41 cellular contexts compared by ENCODE assay signal in genomic region chr1:58465176-58465575, GRCh38.
"Had no signal": no experiment of that assay in that cellular context is flagged by ENCODE, and none has a peak within 500 bp of the region (broad histone marks: within the 10 kb centered on the region; RNA-seq: fewer than 3 reads in every experiment).

No MANE protein-coding gene starts in this region.

- FAIRE-seq: astrocyte, bronchial epithelial cell had no signal

- H3K4me3 Mint-ChIP-seq: activated naive CD4-positive, alpha-beta T cell treated with anti-CD3 and anti-CD28 coated beads for 36 hours; activated naive CD4-positive, alpha-beta T cell treated with anti-CD3 and anti-CD28 coated beads, Interleukin-2, amount 10 ng/mL, durations not matched to agents 7 days and 5 days; activated naive CD4-positive, alpha-beta T cell treated with anti-CD3 and anti-CD28 coated beads, Interleukin-2, amount 50 U/mL, for 24 hours; activated naive CD8-positive, alpha-beta T cell; activated naive CD8-positive, alpha-beta T cell treated with anti-CD3 and anti-CD28 coated beads for 36 hours; activated naive CD8-positive, alpha-beta T cell treated with anti-CD3 and anti-CD28 coated beads, Interleukin-2, amount 10 ng/mL, durations not matched to agents 7 days and 5 days; activated naive CD8-positive, alpha-beta T cell treated with anti-CD3 and anti-CD28 coated beads, Interleukin-2, amount 50 U/mL, for 24 hours; activated T-cell treated with anti-CD3 and anti-CD28 coated beads, Interleukin-2, amount 50 U/mL, for 24 hours; activated T-cell treated with anti-CD3 and anti-CD28 coated beads, Interleukin-2, amount 50 U/mL, for 4 hours; activated T-cell treated with anti-CD3 and anti-CD28 coated beads, Interleukin-2, amount 50 U/mL, for 72 hours; activated T-helper 1 cell treated with anti-CD3 and anti-CD28 coated beads, Interleukin-12 subunit alpha, Interleukin-12 subunit beta, Interleukin-2, Interleukin-4 antibody, amounts not matched to agents 30 ng/mL and 10 ng/mL and 1 ng/mL, durations not matched to agents 14 hours and 24 hours and 36 hours; activated T-helper 17 cell treated with anti-CD3 and anti-CD28 coated beads, Interleukin-2, amount 50 U/mL, for 72 hours; brain; central memory CD8-positive, alpha-beta T cell had no signal

- H3K4me3 ChIP-seq: adrenal gland, ascending aorta, body of pancreas, breast epithelium, cardiac muscle cell had no signal

- H3K27ac Mint-ChIP-seq: activated naive CD4-positive, alpha-beta T cell treated with anti-CD3 and anti-CD28 coated beads for 36 hours; activated naive CD4-positive, alpha-beta T cell treated with anti-CD3 and anti-CD28 coated beads, Interleukin-2, amount 10 ng/mL, durations not matched to agents 7 days and 5 days; activated naive CD4-positive, alpha-beta T cell treated with anti-CD3 and anti-CD28 coated beads, Interleukin-2, amount 50 U/mL, for 24 hours; activated naive CD4-positive, alpha-beta T cell treated with anti-CD3 and anti-CD28 coated beads, Interleukin-2, amount 50 U/mL, for 72 hours; activated naive CD8-positive, alpha-beta T cell; activated naive CD8-positive, alpha-beta T cell treated with anti-CD3 and anti-CD28 coated beads for 36 hours; activated naive CD8-positive, alpha-beta T cell treated with anti-CD3 and anti-CD28 coated beads, Interleukin-2, amount 10 ng/mL, durations not matched to agents 7 days and 5 days; activated naive CD8-positive, alpha-beta T cell treated with anti-CD3 and anti-CD28 coated beads, Interleukin-2, amount 50 U/mL, for 24 hours; activated T-cell treated with anti-CD3 and anti-CD28 coated beads, Interleukin-2, amount 50 U/mL, for 24 hours; activated T-cell treated with anti-CD3 and anti-CD28 coated beads, Interleukin-2, amount 50 U/mL, for 72 hours; activated T-helper 1 cell treated with anti-CD3 and anti-CD28 coated beads, Interleukin-12 subunit alpha, Interleukin-12 subunit beta, Interleukin-2, Interleukin-4 antibody, amounts not matched to agents 30 ng/mL and 10 ng/mL and 1 ng/mL, durations not matched to agents 14 hours and 24 hours and 36 hours; activated T-helper 17 cell treated with anti-CD3 and anti-CD28 coated beads, Interleukin-2, amount 50 U/mL, for 72 hours; activated T-helper 2 cell treated with anti-CD3 and anti-CD28 coated beads, Interferon-gamma antibody, Interleukin-2, Interleukin-4, amounts not matched to agents 10 μg/mL and 5 μg/mL and 100 μg/mL, durations not matched to agents 14 hours and 24 hours and 36 hours; brain had no signal

- H3K27ac ChIP-seq: adrenal gland, ascending aorta, body of pancreas, brain microvascular endothelial cell, breast epithelium, cardiac muscle cell had no signal

- ATAC-seq: activated naive CD4-positive, alpha-beta T cell treated with anti-CD3 and anti-CD28 coated beads, Interleukin-2, amount 50 U/mL, for 72 hours; activated naive CD8-positive, alpha-beta T cell treated with anti-CD3 and anti-CD28 coated beads, Interleukin-2, amount 50 U/mL, for 24 hours; activated T-cell treated with anti-CD3 and anti-CD28 coated beads, Interleukin-2, amount 50 U/mL, for 4 hours; activated T-cell treated with anti-CD3 and anti-CD28 coated beads, Interleukin-2, amount 50 U/mL, for 72 hours; activated T-helper 17 cell treated with anti-CD3 and anti-CD28 coated beads, Interleukin-2, amount 50 U/mL, for 72 hours; body of pancreas had no signal

- H3K4me1 Mint-ChIP-seq: activated naive CD4-positive, alpha-beta T cell treated with anti-CD3 and anti-CD28 coated beads, Interleukin-2, amount 10 ng/mL, durations not matched to agents 7 days and 5 days; activated naive CD4-positive, alpha-beta T cell treated with anti-CD3 and anti-CD28 coated beads, Interleukin-2, amount 50 U/mL, for 24 hours; activated naive CD8-positive, alpha-beta T cell treated with anti-CD3 and anti-CD28 coated beads for 36 hours; activated naive CD8-positive, alpha-beta T cell treated with anti-CD3 and anti-CD28 coated beads, Interleukin-2, amount 10 ng/mL, durations not matched to agents 7 days and 5 days; activated naive CD8-positive, alpha-beta T cell treated with anti-CD3 and anti-CD28 coated beads, Interleukin-2, amount 50 U/mL, for 24 hours; activated T-helper 17 cell treated with anti-CD3 and anti-CD28 coated beads, Interleukin-2, amount 50 U/mL, for 72 hours; brain; central memory CD8-positive, alpha-beta T cell had no signal

- H3K4me1 ChIP-seq: adrenal gland, ascending aorta, body of pancreas, breast epithelium had no signal

- DNase-seq: activated effector memory CD4-positive, alpha-beta T cell treated with anti-CD3 and anti-CD28 coated beads, Interleukin-2, amount 50 U/mL, for 16 hours; activated effector memory CD4-positive, alpha-beta T cell treated with Interleukin-2 at 50 U/mL for 16 hours; activated gamma-delta T cell; activated gamma-delta T cell treated with Interleukin-2 at 50 U/mL for 16 hours; activated naive CD4-positive, alpha-beta T cell; activated naive CD4-positive, alpha-beta T cell treated with anti-CD3 and anti-CD28 coated beads for 36 hours; activated naive CD4-positive, alpha-beta T cell treated with anti-CD3 and anti-CD28 coated beads, Interleukin-2, amount 10 ng/mL, durations not matched to agents 7 days and 5 days; activated naive CD4-positive, alpha-beta T cell treated with anti-CD3 and anti-CD28 coated beads, Interleukin-2, amount 50 U/mL, for 16 hours; activated naive CD4-positive, alpha-beta T cell treated with Interleukin-2 at 50 U/mL for 16 hours; activated naive CD8-positive, alpha-beta T cell treated with anti-CD3 and anti-CD28 coated beads for 36 hours; activated naive CD8-positive, alpha-beta T cell treated with anti-CD3 and anti-CD28 coated beads, Interleukin-2, amount 10 ng/mL, durations not matched to agents 7 days and 5 days; activated naive CD8-positive, alpha-beta T cell treated with anti-CD3 and anti-CD28 coated beads, Interleukin-2, amount 50 U/mL, for 24 hours; activated T-cell treated with anti-CD3 and anti-CD28 coated beads for 4 hours; activated T-cell treated with anti-CD3 and anti-CD28 coated beads, Interleukin-2, amount 50 U/mL, for 1 hour; activated T-cell treated with anti-CD3 and anti-CD28 coated beads, Interleukin-2, amount 50 U/mL, for 24 hours; activated T-cell treated with anti-CD3 and anti-CD28 coated beads, Interleukin-2, amount 50 U/mL, for 4 hours; activated T-cell treated with anti-CD3 and anti-CD28 coated beads, Interleukin-2, amount 50 U/mL, for 48 hours; activated T-cell treated with anti-CD3 and anti-CD28 coated beads, Interleukin-2, amount 50 U/mL, for 72 hours; adrenal gland; amniotic stem cell; amygdala; anterior cingulate cortex; aorta; body of pancreas; brain microvascular endothelial cell; caudate nucleus; central memory CD4-positive, alpha-beta T cell; cerebellar nuclear complex had no signal

- H3K9me3 Mint-ChIP-seq: activated naive CD4-positive, alpha-beta T cell treated with anti-CD3 and anti-CD28 coated beads for 36 hours; activated naive CD4-positive, alpha-beta T cell treated with anti-CD3 and anti-CD28 coated beads, Interleukin-2, amount 10 ng/mL, durations not matched to agents 7 days and 5 days; activated naive CD4-positive, alpha-beta T cell treated with anti-CD3 and anti-CD28 coated beads, Interleukin-2, amount 50 U/mL, for 24 hours; activated naive CD4-positive, alpha-beta T cell treated with anti-CD3 and anti-CD28 coated beads, Interleukin-2, amount 50 U/mL, for 72 hours; activated naive CD8-positive, alpha-beta T cell treated with anti-CD3 and anti-CD28 coated beads for 36 hours; activated naive CD8-positive, alpha-beta T cell treated with anti-CD3 and anti-CD28 coated beads, Interleukin-2, amount 10 ng/mL, durations not matched to agents 7 days and 5 days; activated naive CD8-positive, alpha-beta T cell treated with anti-CD3 and anti-CD28 coated beads, Interleukin-2, amount 50 U/mL, for 24 hours; activated T-cell treated with anti-CD3 and anti-CD28 coated beads, Interleukin-2, amount 50 U/mL, for 24 hours; activated T-cell treated with anti-CD3 and anti-CD28 coated beads, Interleukin-2, amount 50 U/mL, for 4 hours; activated T-cell treated with anti-CD3 and anti-CD28 coated beads, Interleukin-2, amount 50 U/mL, for 72 hours; activated T-helper 1 cell treated with anti-CD3 and anti-CD28 coated beads, Interleukin-12 subunit alpha, Interleukin-12 subunit beta, Interleukin-2, Interleukin-4 antibody, amounts not matched to agents 30 ng/mL and 10 ng/mL and 1 ng/mL, durations not matched to agents 14 hours and 24 hours and 36 hours; activated T-helper 17 cell treated with anti-CD3 and anti-CD28 coated beads, Interleukin-2, amount 50 U/mL, for 72 hours; activated T-helper 2 cell treated with anti-CD3 and anti-CD28 coated beads, Interferon-gamma antibody, Interleukin-2, Interleukin-4, amounts not matched to agents 10 μg/mL and 5 μg/mL and 100 μg/mL, durations not matched to agents 14 hours and 24 hours and 36 hours; brain; central memory CD8-positive, alpha-beta T cell had no signal

- H3K36me3 ChIP-seq: adrenal gland, ascending aorta, brain microvascular endothelial cell, breast epithelium, cardiac muscle cell had no signal

- H3K27me3 ChIP-seq: adrenal gland, ascending aorta, body of pancreas, brain microvascular endothelial cell, breast epithelium had no signal

- H3K9me3 ChIP-seq: adrenal gland, ascending aorta, body of pancreas, breast epithelium had no signal

- H3K36me3 Mint-ChIP-seq: activated naive CD4-positive, alpha-beta T cell treated with anti-CD3 and anti-CD28 coated beads, Interleukin-2, amount 50 U/mL, for 72 hours; brain had no signal
